ENCODE assay signal across 8 cellular contexts in genomic region chr17:48544356-48545021, GRCh38. TPM values are rescaled to one million over a fixed set of nuclear protein-coding genes. Genes with fewer than 3 reads are reported as not detected.
DNase-seq lines count a peak whose midpoint lies in the region; ATAC-seq and TF ChIP-seq lines count a peak whose summit lies in the region.

No MANE protein-coding gene starts in this region.

- H4K20me1 ChIP-seq in GM23248 (ENCODE audit: insufficient read depth): no peaks in the 10 kb centered on the region

- H3K27ac Mint-ChIP-seq in T-helper 2 cell treated with Interferon-gamma antibody and Interleukin-4, amounts not matched to agents 5 μg/mL and 100 μg/mL, for 36 hours: peak overlapping the region; percentile 95

- H3K4me1 ChIP-seq in GM23248 (ENCODE audit: insufficient read depth) (peaks cover 50% of the 10 kb centered on the region), mesendoderm (ENCODE audit: control insufficient read depth, low read depth, low read length) (peaks cover 6% of the 10 kb centered on the region), stomach smooth muscle (ENCODE audit: control insufficient read depth, insufficient read depth, low read length) (peaks cover 65% of the 10 kb centered on the region)

- no peak overlapping the region for H3K4ac ChIP-seq in mesendoderm (ENCODE audit: low read depth, low read length)

- peak overlapping the region; percentile 73 for H3K56ac ChIP-seq in mesendoderm (ENCODE audit: low read length)

- peaks cover 59% of the 10 kb centered on the region for H3F3A ChIP-seq in GM23248 (ENCODE audit: insufficient read depth)

- WGBS in GM23248 (ENCODE audit: low coverage in 1 of 2, low lambda C conversion rate in 2 of 2, missing lambda C conversion rate in 2 of 2), 2 experiments: 1% methylated on average over 22 to 38 of the region's 38 CpGs
- WGBS in mesendoderm (ENCODE audit: extremely low coverage, insufficient coverage, low lambda C conversion rate): no CpG with 5 or more reads among the region's 38 CpGs

- peak overlapping the region; percentile 72 for H3K18ac ChIP-seq in mesendoderm (ENCODE audit: low read length)

- peak overlapping the region; percentile 99 for H3K9ac ChIP-seq in GM23248
- peak overlapping the region; percentile 34 for H3K9ac ChIP-seq in mesendoderm (ENCODE audit: low read length)
- peak overlapping the region; percentile 90 to 95 for H3K9ac ChIP-seq in stomach smooth muscle (ENCODE audit: low read length in 2 of 2)

- H3K36me3 Mint-ChIP-seq in T-helper 2 cell treated with Interferon-gamma antibody and Interleukin-4, amounts not matched to agents 5 μg/mL and 100 μg/mL, for 36 hours (ENCODE audit: low read depth): peaks cover 24% of the 10 kb centered on the region

- H3K23ac ChIP-seq in mesendoderm (ENCODE audit: low read length): no peak overlapping the region

- no peaks in the 10 kb centered on the region for H3K9me2 ChIP-seq in GM23248 (ENCODE audit: insufficient read depth)

- no peak overlapping the region for H2AK5ac ChIP-seq in mesendoderm (ENCODE audit: low read length)

- peak overlapping the region; percentile 64 for H2AFZ ChIP-seq in GM23248

- H2BK5ac ChIP-seq in mesendoderm (ENCODE audit: low read length): no peak overlapping the region

- H2BK15ac ChIP-seq in mesendoderm (replicated peaks; ENCODE audit: low read depth): no peak overlapping the region

- peaks cover 57% of the 10 kb centered on the region for H3K4me1 Mint-ChIP-seq in T-helper 2 cell treated with Interferon-gamma antibody and Interleukin-4, amounts not matched to agents 5 μg/mL and 100 μg/mL, for 36 hours (ENCODE audit: low read depth)

- in situ Hi-C loops in GM23248 (cut with MboI): no loop called here

- no peaks in the 10 kb centered on the region for H3K36me3 ChIP-seq in GM23248 (ENCODE audit: low read depth)
- no peaks in the 10 kb centered on the region for H3K36me3 ChIP-seq in mesendoderm (ENCODE audit: control insufficient read depth, insufficient read depth, low read length)
- H3K36me3 ChIP-seq in stomach smooth muscle (ENCODE audit: control insufficient read depth in 2 of 2, insufficient read depth in 2 of 2, low read length in 2 of 2): peaks cover 0 to 2% of the 10 kb centered on the region in 2 donors

- H3K79me1 ChIP-seq in mesendoderm (ENCODE audit: low read length): no peaks in the 10 kb centered on the region

- H3K4me2 ChIP-seq in GM23248 (ENCODE audit: unreplicated experiment) (peak overlapping the region; percentile 93), mesendoderm (ENCODE audit: low read length) (peak overlapping the region; percentile 29)

- peak overlapping the region; percentile 96 for H3K27ac ChIP-seq in GM23248
- peak overlapping the region; percentile 89 to 97 for H3K27ac ChIP-seq in coronary artery
- H3K27ac ChIP-seq in mesendoderm (ENCODE audit: low read depth, low read length): no peak overlapping the region
- H3K27ac ChIP-seq in stomach smooth muscle (ENCODE audit: low read length): peak overlapping the region; percentile 97

- no peak for TF ChIP-seq CTCF in coronary artery (IDR thresholded peaks at IDR 0.05)

- peak overlapping the region; percentile 98 for H3K4me3 Mint-ChIP-seq in T-helper 2 cell treated with Interferon-gamma antibody and Interleukin-4, amounts not matched to agents 5 μg/mL and 100 μg/mL, for 36 hours

- H3K9me3 Mint-ChIP-seq in T-helper 2 cell treated with Interferon-gamma antibody and Interleukin-4, amounts not matched to agents 5 μg/mL and 100 μg/mL, for 36 hours: no peaks in the 10 kb centered on the region

- H3K27me3 Mint-ChIP-seq in T-helper 2 cell treated with Interferon-gamma antibody and Interleukin-4, amounts not matched to agents 5 μg/mL and 100 μg/mL, for 36 hours (ENCODE audit: low read depth): peaks cover 8% of the 10 kb centered on the region

- H3K9me3 ChIP-seq in GM23248 (ENCODE audit: low read depth) (no peaks in the 10 kb centered on the region), stomach smooth muscle (ENCODE audit: control insufficient read depth in 2 of 2, low read length in 2 of 2) (no peaks in the 10 kb centered on the region)

- H3K4me3 ChIP-seq in GM23248 (peak overlapping the region; percentile 95), coronary artery (peak overlapping the region; percentile 87), mesendoderm (ENCODE audit: low read length) (no peak overlapping the region), stomach smooth muscle (ENCODE audit: low read length in 2 of 2) (peak overlapping the region; percentile 93 to 96)

- no peak for ATAC-seq in GM19395 (IDR thresholded peaks at IDR 0.05; ENCODE audit: unreplicated experiment)

- no peak overlapping the region for H2BK120ac ChIP-seq in mesendoderm (ENCODE audit: low read depth, low read length)

- no peaks in the 10 kb centered on the region for H3K27me3 ChIP-seq in GM23248 (replicated peaks; ENCODE audit: insufficient read depth)
- H3K27me3 ChIP-seq in mesendoderm (ENCODE audit: insufficient read depth, low read length, poor library complexity): peaks cover 70% of the 10 kb centered on the region
- H3K27me3 ChIP-seq in stomach smooth muscle (ENCODE audit: control insufficient read depth in 1 of 2, insufficient read depth in 2 of 2, low read length in 2 of 2): no peaks in the 10 kb centered on the region

- no peak overlapping the region for H4K8ac ChIP-seq in mesendoderm (ENCODE audit: low read depth, low read length)

- H4K5ac ChIP-seq in mesendoderm (ENCODE audit: low read length): no peak overlapping the region

- DNase-seq in GM23248 (peak; percentile 89), coronary artery (ENCODE audit: low spot score) (peak; percentile 95), mesendoderm (no peak), NCI-H2196 treated with DMSO at 0.1 percent for 48 hours (lab: John Stamatoyannopoulos, UW; ENCODE audit: unreplicated experiment) (no peak), OCI-M2 (lab: John Stamatoyannopoulos, UW; ENCODE audit: unreplicated experiment) (no peak)
- peak; percentile 46 for DNase-seq in T-helper 2 cell treated with Interferon-gamma antibody and Interleukin-4, amounts not matched to agents 5 μg/mL and 100 μg/mL, for 36 hours (ENCODE audit: low spot score)

- H3K79me2 ChIP-seq in GM23248 (ENCODE audit: insufficient read depth) (peaks cover 74% of the 10 kb centered on the region), mesendoderm (ENCODE audit: control insufficient read depth, insufficient read depth, low read length) (no peaks in the 10 kb centered on the region)

RNA-seq across cellular contexts. Expression of gene HOXB2, which starts 0.4 kb away (rescaled TPM):
- total RNA-seq in GM23248 (2014; rRNA removed; shearing (Covaris generic)): 9.6 and 12.1 TPM in 2 replicates
- 25.3 and 27.4 TPM in 2 replicates for polyA plus RNA-seq in GM23248 (2016; fragmentation: Nextera tagmentation; extraction: Ambion mirVana)
- polyA plus RNA-seq in mesendoderm (2013, experiment 1 of 2): 0.03 TPM
- 0.04 TPM for polyA plus RNA-seq in mesendoderm (2013, experiment 2 of 2)

RNA-seq across cellular contexts. Expression of gene HOXB1, which starts 13.7 kb away (rescaled TPM):
- total RNA-seq in GM23248 (2014; rRNA removed; shearing (Covaris generic)): not detected in 2 replicates
- not detected in 2 replicates for polyA plus RNA-seq in GM23248 (2016; fragmentation: Nextera tagmentation; extraction: Ambion mirVana)
- polyA plus RNA-seq in mesendoderm (2013, experiment 1 of 2): 0.17 TPM
- polyA plus RNA-seq in mesendoderm (2013, experiment 2 of 2): 0.18 TPM

RNA-seq across cellular contexts. Expression of gene HOXB4, which starts 33.7 kb away (rescaled TPM):
- 2.2 and 3.3 TPM in 2 replicates for total RNA-seq in GM23248 (2014; rRNA removed; shearing (Covaris generic))
- polyA plus RNA-seq in GM23248 (2016; fragmentation: Nextera tagmentation; extraction: Ambion mirVana): 0.54 and 1.2 TPM in 2 replicates
- polyA plus RNA-seq in mesendoderm (2013, experiment 1 of 2): not detected
- not detected for polyA plus RNA-seq in mesendoderm (2013, experiment 2 of 2)

RNA-seq across cellular contexts. Expression of gene HOXB3, which starts 45.6 kb away (rescaled TPM):
- total RNA-seq in GM23248 (2014; rRNA removed; shearing (Covaris generic)): 1.9 and 4.8 TPM in 2 replicates
- 1.9 and 2.4 TPM in 2 replicates for polyA plus RNA-seq in GM23248 (2016; fragmentation: Nextera tagmentation; extraction: Ambion mirVana)
- polyA plus RNA-seq in mesendoderm (2013, experiment 1 of 2): 0.03 TPM
- not detected for polyA plus RNA-seq in mesendoderm (2013, experiment 2 of 2)

RNA-seq across cellular contexts. Expression of gene HOXB5, which starts 49.1 kb away (rescaled TPM):
- total RNA-seq in GM23248 (2014; rRNA removed; shearing (Covaris generic)): 0.22 TPM in 1 of 2 replicates, not detected in the other
- polyA plus RNA-seq in GM23248 (2016; fragmentation: Nextera tagmentation; extraction: Ambion mirVana): 1.3 and 2.0 TPM in 2 replicates
- polyA plus RNA-seq in mesendoderm (2013, experiment 1 of 2): not detected
- not detected for polyA plus RNA-seq in mesendoderm (2013, experiment 2 of 2)

Comparison
In these comparisons a context has a peak if more than half of its experiments do, and no peak if none do; other contexts are left out.
1. DNase-seq: peak in GM23248 (single experiment), T-helper 2 cell treated with Interferon-gamma antibody and Interleukin-4, amounts not matched to agents 5 μg/mL and 100 μg/mL, for 36 hours (single experiment) and coronary artery (single experiment); none in mesendoderm (single experiment), NCI-H2196 treated with DMSO at 0.1 percent for 48 hours (single experiment) and OCI-M2 (single experiment).
2. H3K9ac ChIP-seq: peak in every context shown above with its lines; median percentile 99 in GM23248; 92 in stomach smooth muscle; 34 in mesendoderm.